ENCODE assay signal across 30 cellular contexts in the genomic region with DNA sequence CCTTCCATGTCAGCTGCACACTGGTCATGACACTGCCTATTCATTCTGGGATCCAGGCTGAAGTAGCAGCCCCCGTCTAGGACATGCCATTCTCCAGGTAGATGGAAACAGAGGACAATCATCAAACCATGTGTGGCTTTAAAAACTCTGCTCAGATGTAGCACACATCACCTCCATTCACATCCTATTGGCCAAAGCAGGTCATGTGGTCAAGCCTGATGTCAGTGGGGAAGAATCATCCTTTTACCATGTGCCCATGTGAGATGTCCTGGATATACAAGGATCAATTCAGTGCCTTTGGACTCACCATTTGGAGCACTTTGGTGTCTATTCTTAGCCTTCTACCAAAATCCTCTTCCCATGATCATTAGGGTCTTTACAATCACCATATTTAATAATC.
"Had no signal": no experiment of that assay in that cellular context is flagged by ENCODE, and none has a peak within 500 bp of the region (broad histone marks: within the 10 kb centered on the region; RNA-seq: fewer than 3 reads in every experiment).

No MANE protein-coding gene starts in this region.

- H3K9me3 Mint-ChIP-seq: activated CD4-positive, alpha-beta memory T cell treated with anti-CD3 and anti-CD28 coated beads, Interleukin-2, amount 10 ng/mL, durations not matched to agents 7 days and 5 days; activated CD4-positive, alpha-beta T cell treated with anti-CD3 and anti-CD28 coated beads, Interleukin-2, amount 10 ng/mL, durations not matched to agents 24 days and 14 days; activated T-cell treated with anti-CD3 and anti-CD28 coated beads, Interleukin-2, amount 50 U/mL, for 24 hours; central memory CD8-positive, alpha-beta T cell; dendritic cell treated with granulocyte-macrophage colony-stimulating factor and Interleukin-4, amounts not matched to agents 40 ng/mL and 50 ng/mL, for 4 days; stimulated activated memory B cell treated with anti-CD40 and anti-IgM and Interleukin-4, amounts not matched to agents 10 μg/mL and 1 μg/mL and 100 μg/mL, for 72 hours; stimulated activated naive CD8-positive, alpha-beta T cell treated with anti-CD3 and anti-CD28 coated beads, Interleukin-15, amount 100 ng/mL, for 72 hours had no signal

- H3K27ac Mint-ChIP-seq: activated CD4-positive, alpha-beta memory T cell treated with anti-CD3 and anti-CD28 coated beads, Interleukin-2, amount 10 ng/mL, durations not matched to agents 7 days and 5 days; activated CD4-positive, alpha-beta T cell treated with anti-CD3 and anti-CD28 coated beads, Interleukin-2, amount 10 ng/mL, durations not matched to agents 24 days and 14 days; activated T-cell treated with anti-CD3 and anti-CD28 coated beads, Interleukin-2, amount 50 U/mL, for 24 hours; dendritic cell treated with granulocyte-macrophage colony-stimulating factor and Interleukin-4, amounts not matched to agents 40 ng/mL and 50 ng/mL, for 4 days; stimulated activated memory B cell treated with anti-CD40 and anti-IgM and Interleukin-4, amounts not matched to agents 10 μg/mL and 1 μg/mL and 100 μg/mL, for 72 hours; stimulated activated naive CD8-positive, alpha-beta T cell treated with anti-CD3 and anti-CD28 coated beads, Interleukin-15, amount 100 ng/mL, for 72 hours; T-helper 17 cell had no signal

- H3K4me1 Mint-ChIP-seq: activated CD4-positive, alpha-beta memory T cell treated with anti-CD3 and anti-CD28 coated beads, Interleukin-2, amount 10 ng/mL, durations not matched to agents 7 days and 5 days; activated CD4-positive, alpha-beta T cell treated with anti-CD3 and anti-CD28 coated beads, Interleukin-2, amount 10 ng/mL, durations not matched to agents 24 days and 14 days; central memory CD8-positive, alpha-beta T cell; naive B cell; stimulated activated memory B cell treated with anti-CD40 and anti-IgM and Interleukin-4, amounts not matched to agents 10 μg/mL and 1 μg/mL and 100 μg/mL, for 72 hours; stimulated activated naive CD8-positive, alpha-beta T cell treated with anti-CD3 and anti-CD28 coated beads, Interleukin-15, amount 100 ng/mL, for 72 hours; T-helper 17 cell had no signal

- FAIRE-seq: kidney, pancreas, small intestine had no signal

- H3K4me3 Mint-ChIP-seq: activated CD4-positive, alpha-beta memory T cell treated with anti-CD3 and anti-CD28 coated beads, Interleukin-2, amount 10 ng/mL, durations not matched to agents 7 days and 5 days; activated CD4-positive, alpha-beta T cell treated with anti-CD3 and anti-CD28 coated beads, Interleukin-2, amount 10 ng/mL, durations not matched to agents 24 days and 14 days; activated T-cell treated with anti-CD3 and anti-CD28 coated beads, Interleukin-2, amount 50 U/mL, for 24 hours; central memory CD8-positive, alpha-beta T cell; dendritic cell treated with granulocyte-macrophage colony-stimulating factor and Interleukin-4, amounts not matched to agents 40 ng/mL and 50 ng/mL, for 4 days; naive B cell; stimulated activated memory B cell treated with anti-CD40 and anti-IgM and Interleukin-4, amounts not matched to agents 10 μg/mL and 1 μg/mL and 100 μg/mL, for 72 hours; stimulated activated naive CD8-positive, alpha-beta T cell treated with anti-CD3 and anti-CD28 coated beads, Interleukin-15, amount 100 ng/mL, for 72 hours; T-helper 17 cell had no signal

- H3K27ac ChIP-seq: pancreas, prostate gland, thyroid gland, upper lobe of left lung, vagina, WERI-Rb-1 had no signal

- H3K4me3 ChIP-seq: pancreas, prostate gland, thyroid gland, upper lobe of left lung, vagina had no signal

- H3K27me3 ChIP-seq: pancreas, thyroid gland, upper lobe of left lung, vagina had no signal

- H3K4me1 ChIP-seq: upper lobe of left lung had no signal

- H3K36me3 Mint-ChIP-seq: activated naive CD4-positive, alpha-beta T cell treated with anti-CD3 and anti-CD28 coated beads, Interleukin-2, amount 50 U/mL, for 72 hours; naive B cell; stimulated activated memory B cell treated with anti-CD40 and anti-IgM and Interleukin-4, amounts not matched to agents 10 μg/mL and 1 μg/mL and 100 μg/mL, for 72 hours had no signal

- H3K9me3 ChIP-seq: pancreas, prostate gland, thyroid gland, upper lobe of left lung, vagina had no signal

- ATAC-seq: left colon; pancreas; sciatic nerve; stimulated activated memory B cell treated with anti-CD40 and anti-IgM and Interleukin-4, amounts not matched to agents 10 μg/mL and 1 μg/mL and 100 μg/mL, for 72 hours; stimulated activated naive CD8-positive, alpha-beta T cell treated with anti-CD3 and anti-CD28 coated beads, Interleukin-15, amount 100 ng/mL, for 72 hours; T-helper 17 cell had no signal

- DNase-seq: activated CD4-positive, alpha-beta memory T cell treated with anti-CD3 and anti-CD28 coated beads, Interleukin-2, amount 10 ng/mL, durations not matched to agents 7 days and 5 days; activated CD4-positive, alpha-beta T cell treated with anti-CD3 and anti-CD28 coated beads, Interleukin-2, amount 10 ng/mL, durations not matched to agents 24 days and 14 days; activated CD4-positive, CD25-positive, alpha-beta regulatory T cell treated with anti-CD3 and anti-CD28 coated beads, Interleukin-2, amount 50 U/mL, for 72 hours; activated CD8-positive, alpha-beta memory T cell treated with anti-CD3 and anti-CD28 coated beads, Interleukin-2, amount 50 U/mL, for 48 hours; activated naive CD4-positive, alpha-beta T cell; activated T-cell treated with anti-CD3 and anti-CD28 coated beads, Interleukin-2, amount 50 U/mL, for 24 hours; effector memory CD4-positive, alpha-beta T cell; head of caudate nucleus; hippocampal formation; kidney; left colon; mammary epithelial cell; naive B cell; pancreas; retina; small intestine; stimulated activated CD4-positive, alpha-beta T cell treated with anti-CD3 and anti-CD28 coated beads, Interleukin-4, amount 100 ng/mL, for 24 hours; stimulated activated naive CD8-positive, alpha-beta T cell treated with anti-CD3 and anti-CD28 coated beads, Interleukin-15, amount 100 ng/mL, for 72 hours; T-helper 17 cell; T1000; thyroid gland; upper lobe of left lung; WERI-Rb-1 had no signal

- H3K36me3 ChIP-seq: pancreas, prostate gland, thyroid gland, upper lobe of left lung, vagina, WERI-Rb-1 had no signal
